Comparison of ENCODE assay signal across 28 cellular contexts in genomic region chr2:67702937-67703336, GRCh38.
"Had no signal": no experiment of that assay in that cellular context is flagged by ENCODE, and none has a peak within 500 bp of the region (broad histone marks: within the 10 kb centered on the region; RNA-seq: fewer than 3 reads in every experiment).

No MANE protein-coding gene starts in this region.

- DNase-seq: activated B cell treated with CpG ODN at 0.5 μM for 24 hours; activated CD4-positive, alpha-beta T cell treated with anti-CD3 and anti-CD28 coated beads for 48 hours; activated CD4-positive, alpha-beta T cell treated with anti-CD3 and anti-CD28 coated beads, Interleukin-2, amount 50 U/mL, for 1 hour; activated CD4-positive, alpha-beta T cell treated with anti-CD3 and anti-CD28 coated beads, Interleukin-2, amount 50 U/mL, for 48 hours; activated CD8-positive, alpha-beta memory T cell treated with anti-CD3 and anti-CD28 coated beads, Interleukin-2, amount 10 ng/mL, durations not matched to agents 7 days and 5 days; activated CD8-positive, alpha-beta memory T cell treated with anti-CD3 and anti-CD28 coated beads, Interleukin-2, amount 50 U/mL, for 4 hours; activated CD8-positive, alpha-beta T cell treated with anti-CD3 and anti-CD28 coated beads for 36 hours; activated effector memory CD4-positive, alpha-beta T cell treated with anti-CD3 and anti-CD28 coated beads, Interleukin-2, amount 50 U/mL, for 16 hours; activated naive CD4-positive, alpha-beta T cell treated with anti-CD3 and anti-CD28 coated beads, Interleukin-2, amount 10 ng/mL, durations not matched to agents 7 days and 5 days; activated naive CD8-positive, alpha-beta T cell treated with anti-CD3 and anti-CD28 coated beads, Interleukin-2, amount 10 ng/mL, durations not matched to agents 7 days and 5 days; activated T-cell treated with anti-CD3 and anti-CD28 coated beads, Interleukin-2, amount 50 U/mL, for 1 hour; activated T-cell treated with anti-CD3 and anti-CD28 coated beads, Interleukin-2, amount 50 U/mL, for 48 hours; central memory CD4-positive, alpha-beta T cell; cerebellar nuclear complex; colonic mucosa; effector CD8-positive, alpha-beta T cell; esophagus squamous epithelium; foreskin fibroblast; gastrocnemius medialis; glutamatergic neuron; heart left ventricle; T-helper 17 cell; T1000; WERI-Rb-1 had no signal

- H3K4me1 ChIP-seq: ascending aorta, breast epithelium, colonic mucosa, esophagus squamous epithelium, heart left ventricle had no signal

- H3K27ac ChIP-seq: ascending aorta, breast epithelium, cardiac muscle cell, colonic mucosa, epithelial cell of prostate, esophagus squamous epithelium, gastrocnemius medialis, heart left ventricle, WERI-Rb-1 had no signal

- H3K4me3 ChIP-seq: ascending aorta, breast epithelium, cardiac muscle cell, colonic mucosa, esophagus squamous epithelium, gastrocnemius medialis, heart left ventricle had no signal

- H3K36me3 ChIP-seq: ascending aorta, breast epithelium, cardiac muscle cell, colonic mucosa, esophagus squamous epithelium, gastrocnemius medialis, heart left ventricle, WERI-Rb-1 had no signal

- H3K27me3 ChIP-seq: ascending aorta, breast epithelium, cardiac muscle cell, colonic mucosa, esophagus squamous epithelium, gastrocnemius medialis, heart left ventricle had no signal
